In the genomic region with DNA sequence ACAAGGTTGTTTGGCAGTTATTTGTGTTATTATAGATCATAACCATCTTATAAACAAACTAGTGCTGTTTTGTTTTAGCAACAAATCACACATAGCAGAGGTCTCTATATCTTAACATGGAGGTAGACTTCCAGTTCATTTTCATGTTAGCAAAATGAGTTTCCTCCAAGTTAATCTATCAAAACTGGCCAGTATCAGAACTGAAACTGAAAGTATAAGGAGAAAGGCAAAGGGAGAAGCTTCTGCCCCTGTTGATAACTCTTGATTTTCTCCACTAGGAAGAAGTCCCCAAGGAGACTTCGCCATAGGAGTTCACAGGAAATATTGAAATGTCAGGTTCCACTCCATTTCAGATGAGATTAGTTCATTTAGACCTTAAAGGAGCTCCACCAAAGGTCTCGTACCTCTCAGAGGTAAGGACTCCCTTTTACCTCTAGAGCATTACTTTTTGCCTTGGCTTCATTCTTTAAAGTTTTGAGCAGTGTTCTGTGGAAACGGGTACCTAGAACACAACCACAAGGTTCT, we compare ENCODE assay signal across 1 cellular context.
TF ChIP-seq lines count a peak whose summit lies in the region.

No MANE protein-coding gene starts in this region.

TF ChIP-seq in A549, 52 proteins besides CTCF, POLR2A, EP300 and RAD21 (continued from another document):
- TF ChIP-seq HES2 (IDR thresholded peaks at IDR 0.05), result no peak
- TF ChIP-seq TP53 (CRISPR knock-in tag; IDR thresholded peaks at IDR 0.05), result no peak
- no peak for TF ChIP-seq ESRRA (IDR thresholded peaks at IDR 0.05; ENCODE audit: borderline replicate concordance, low read length)
- TF ChIP-seq, protein P1, sequence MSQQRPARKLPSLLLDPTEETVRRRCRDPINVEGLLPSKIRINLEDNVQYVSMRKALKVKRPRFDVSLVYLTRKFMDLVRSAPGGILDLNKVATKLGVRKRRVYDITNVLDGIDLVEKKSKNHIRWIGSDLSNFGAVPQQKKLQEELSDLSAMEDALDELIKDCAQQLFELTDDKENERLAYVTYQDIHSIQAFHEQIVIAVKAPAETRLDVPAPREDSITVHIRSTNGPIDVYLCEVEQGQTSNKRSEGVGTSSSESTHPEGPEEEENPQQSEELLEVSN (IDR thresholded peaks at IDR 0.05; ENCODE audit: borderline replicate concordance, low read depth), result no peak
- TF ChIP-seq ZFP36 (IDR thresholded peaks at IDR 0.05; ENCODE audit: borderline replicate concordance, partially characterized antibody), result no peak
- no peak for TF ChIP-seq CHD4 (IDR thresholded peaks at IDR 0.05; ENCODE audit: borderline replicate concordance)
- no peak for TF ChIP-seq RCOR1 (IDR thresholded peaks at IDR 0.05; ENCODE audit: low read depth, low read length)
- no peak for TF ChIP-seq KDM5A (IDR thresholded peaks at IDR 0.05)
- no peak for TF ChIP-seq CBX8 (IDR thresholded peaks at IDR 0.05)
- no peak for TF ChIP-seq MYC (IDR thresholded peaks at IDR 0.05; ENCODE audit: borderline replicate concordance, low read length)
- no peak for TF ChIP-seq CBX2 (IDR thresholded peaks at IDR 0.05; ENCODE audit: borderline replicate concordance, low read depth)
